ENCODE assay signal across 27 cellular contexts in the genomic region with DNA sequence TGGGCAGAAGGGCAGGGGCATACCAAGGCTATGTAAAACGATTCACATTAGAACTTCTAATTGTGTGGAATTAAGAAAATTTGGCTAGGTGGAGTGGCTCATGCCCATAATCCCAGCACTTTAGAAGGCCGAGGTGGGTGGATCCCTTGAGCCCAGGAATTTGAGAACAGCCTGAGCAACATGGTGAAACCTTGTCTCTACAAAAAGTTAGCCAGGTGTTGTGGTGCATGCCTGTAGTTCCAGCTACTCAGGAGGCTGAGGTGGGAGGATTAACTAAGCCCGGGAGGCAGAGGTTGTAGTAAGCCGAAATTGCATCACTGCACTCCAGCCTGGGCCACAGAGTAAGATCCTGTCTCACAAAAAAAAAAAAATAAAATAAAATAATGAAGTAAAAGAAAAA.
"Had no signal": no experiment of that assay in that cellular context is flagged by ENCODE, and none has a peak within 500 bp of the region (broad histone marks: within the 10 kb centered on the region; RNA-seq: fewer than 3 reads in every experiment).

No MANE protein-coding gene starts in this region.

- H3K27me3 Mint-ChIP-seq: activated CD8-positive, alpha-beta T cell treated with anti-CD3 and anti-CD28 coated beads for 36 hours; activated naive CD8-positive, alpha-beta T cell; central memory CD8-positive, alpha-beta T cell; dendritic cell treated with granulocyte-macrophage colony-stimulating factor and Interleukin-4, amounts not matched to agents 40 ng/mL and 50 ng/mL, for 4 days had no signal

- H3K4me3 ChIP-seq: coronary artery, dorsolateral prefrontal cortex, esophagus squamous epithelium, gastroesophageal sphincter had no signal

- H3K36me3 ChIP-seq: brain microvascular endothelial cell, esophagus squamous epithelium, gastroesophageal sphincter had no signal

- H3K27ac Mint-ChIP-seq: activated CD8-positive, alpha-beta T cell treated with anti-CD3 and anti-CD28 coated beads for 36 hours; activated naive CD8-positive, alpha-beta T cell; activated T-helper 17 cell treated with anti-CD3 and anti-CD28 coated beads, Interleukin-2, amount 50 U/mL, for 72 hours; dendritic cell treated with granulocyte-macrophage colony-stimulating factor and Interleukin-4, amounts not matched to agents 40 ng/mL and 50 ng/mL, for 4 days; effector memory CD8-positive, alpha-beta T cell; T-helper 17 cell; WTC11 had no signal

- DNase-seq: activated CD4-positive, alpha-beta T cell treated with anti-CD3 and anti-CD28 coated beads for 48 hours; activated CD4-positive, alpha-beta T cell treated with anti-CD3 and anti-CD28 coated beads, Interleukin-2, amount 50 U/mL, for 1 hour; activated CD4-positive, alpha-beta T cell treated with anti-CD3 and anti-CD28 coated beads, Interleukin-2, amount 50 U/mL, for 48 hours; activated CD8-positive, alpha-beta memory T cell treated with anti-CD3 and anti-CD28 coated beads for 24 hours; activated CD8-positive, alpha-beta T cell treated with anti-CD3 and anti-CD28 coated beads for 36 hours; activated effector memory CD4-positive, alpha-beta T cell treated with Interleukin-2 at 50 U/mL for 16 hours; activated gamma-delta T cell treated with Interleukin-2 at 50 U/mL for 16 hours; activated naive CD4-positive, alpha-beta T cell treated with anti-CD3 and anti-CD28 coated beads, Interleukin-2, amount 50 U/mL, for 16 hours; activated naive CD4-positive, alpha-beta T cell treated with Interleukin-2 at 50 U/mL for 16 hours; activated T-cell treated with anti-CD3 and anti-CD28 coated beads, Interleukin-2, amount 50 U/mL, for 4 hours; amniotic stem cell; anterior cingulate cortex; brain microvascular endothelial cell; dorsolateral prefrontal cortex; effector memory CD8-positive, alpha-beta T cell; erythroblast; esophagus squamous epithelium; foreskin melanocyte; T-helper 1 cell; T-helper 17 cell had no signal

- H3K27me3 ChIP-seq: brain microvascular endothelial cell, dorsolateral prefrontal cortex, esophagus squamous epithelium, gastroesophageal sphincter had no signal

- H3K4me1 ChIP-seq: esophagus squamous epithelium, gastroesophageal sphincter had no signal

- H3K36me3 Mint-ChIP-seq: activated naive CD8-positive, alpha-beta T cell; WTC11 had no signal

- H3K27ac ChIP-seq: brain microvascular endothelial cell, coronary artery, dorsolateral prefrontal cortex, esophagus squamous epithelium, gastroesophageal sphincter had no signal

- H3K9me3 ChIP-seq: esophagus squamous epithelium, gastroesophageal sphincter had no signal

- H3K4me3 Mint-ChIP-seq: activated CD8-positive, alpha-beta T cell treated with anti-CD3 and anti-CD28 coated beads for 36 hours; activated naive CD8-positive, alpha-beta T cell; activated T-cell treated with anti-CD3 and anti-CD28 coated beads, Interleukin-2, amount 50 U/mL, for 4 hours; activated T-helper 17 cell treated with anti-CD3 and anti-CD28 coated beads, Interleukin-2, amount 50 U/mL, for 72 hours; central memory CD8-positive, alpha-beta T cell; dendritic cell treated with granulocyte-macrophage colony-stimulating factor and Interleukin-4, amounts not matched to agents 40 ng/mL and 50 ng/mL, for 4 days; effector memory CD8-positive, alpha-beta T cell; T-helper 17 cell; WTC11 had no signal

- ATAC-seq: activated CD8-positive, alpha-beta T cell treated with anti-CD3 and anti-CD28 coated beads for 36 hours; activated T-cell treated with anti-CD3 and anti-CD28 coated beads, Interleukin-2, amount 50 U/mL, for 4 hours; activated T-helper 17 cell treated with anti-CD3 and anti-CD28 coated beads, Interleukin-2, amount 50 U/mL, for 72 hours; effector memory CD8-positive, alpha-beta T cell; gastroesophageal sphincter; T-helper 17 cell; WTC11 had no signal

- H3K9me3 Mint-ChIP-seq: activated CD8-positive, alpha-beta T cell treated with anti-CD3 and anti-CD28 coated beads for 36 hours; activated T-cell treated with anti-CD3 and anti-CD28 coated beads, Interleukin-2, amount 50 U/mL, for 4 hours; activated T-helper 17 cell treated with anti-CD3 and anti-CD28 coated beads, Interleukin-2, amount 50 U/mL, for 72 hours; central memory CD8-positive, alpha-beta T cell; dendritic cell treated with granulocyte-macrophage colony-stimulating factor and Interleukin-4, amounts not matched to agents 40 ng/mL and 50 ng/mL, for 4 days; effector memory CD8-positive, alpha-beta T cell; WTC11 had no signal

- H3K4me1 Mint-ChIP-seq: WTC11 had no signal
